2 cellular contexts compared by ENCODE assay signal in genomic region chr3:50153782-50154475, GRCh38.
TF ChIP-seq lines count a peak whose summit lies in the region.

No MANE protein-coding gene starts in this region.

TF ChIP-seq in A549, 52 proteins besides CTCF, POLR2A, EP300 and RAD21:
- TF ChIP-seq POLR2AphosphoS2 (conservative IDR thresholded peaks at IDR 0.05; ENCODE audit: low read length) (no peak), FOSB (CRISPR knock-in tag; IDR thresholded peaks at IDR 0.05) (no peak), NFE2L2 (conservative IDR thresholded peaks at IDR 0.05; ENCODE audit: low read length) (no peak)

TF ChIP-seq in GM12878, 131 proteins besides CTCF, POLR2A, EP300 and RAD21:
- TF ChIP-seq CHD4 (IDR thresholded peaks at IDR 0.05), result no peak
- no peak for TF ChIP-seq CREB1 (IDR thresholded peaks at IDR 0.05; ENCODE audit: low read depth)
- no peak for TF ChIP-seq PML (IDR thresholded peaks at IDR 0.05; ENCODE audit: low read length)
- TF ChIP-seq ZBTB4 (CRISPR knock-in tag; IDR thresholded peaks at IDR 0.05), result no peak
- TF ChIP-seq MEF2A (IDR thresholded peaks at IDR 0.05; ENCODE audit: insufficient read depth, low read depth, low read length), result no peak
- no peak for TF ChIP-seq ZNF622 (IDR thresholded peaks at IDR 0.05)
- TF ChIP-seq GATAD2B (conservative IDR thresholded peaks at IDR 0.05; ENCODE audit: low read depth), result no peak
- no peak for TF ChIP-seq KDM1A (IDR thresholded peaks at IDR 0.05; ENCODE audit: borderline replicate concordance)
- TF ChIP-seq EZH2 (IDR thresholded peaks at IDR 0.05; ENCODE audit: borderline replicate concordance, control insufficient read depth, low read depth, low read length), result no peak
- TF ChIP-seq SRF (IDR thresholded peaks at IDR 0.05; ENCODE audit: low read depth in 2 of 2, low read length in 2 of 2), result no peak
- no peak for TF ChIP-seq PAX8 (IDR thresholded peaks at IDR 0.05)
- TF ChIP-seq ZBTB33 (IDR thresholded peaks at IDR 0.05), result no peak
- TF ChIP-seq TCF12 (IDR thresholded peaks at IDR 0.05; ENCODE audit: low read depth, low read length), result no peak
- TF ChIP-seq PRDM15 (CRISPR knock-in tag; IDR thresholded peaks at IDR 0.05), result no peak
TF ChIP-seq in GM12878: peak in this region for 0.
